In genomic region chr9:111078391-111079038, GRCh38 we compare ENCODE assay signal across 15 cellular contexts. TPM values are rescaled to one million over a fixed set of nuclear protein-coding genes. Genes with fewer than 3 reads are reported as not detected.
A peak's percentile ranks its signal among the peaks of the same experiment; 100 is the strongest.
DNase-seq lines count a peak whose midpoint lies in the region; ATAC-seq lines count a peak whose summit lies in the region.
"Had no signal": no experiment of that assay in that cellular context is flagged by ENCODE, and none has a peak within 500 bp of the region (broad histone marks: within the 10 kb centered on the region; RNA-seq: fewer than 3 reads in every experiment).

No MANE protein-coding gene starts in this region.

- H3K27ac Mint-ChIP-seq in stimulated activated naive CD8-positive, alpha-beta T cell treated with anti-CD3 and anti-CD28 coated beads, Interleukin-15, Interleukin-2, amounts not matched to agents 100 ng/mL and 50 ng/mL, for 24 hours, result peak overlapping the region; percentile 46
- H3K27ac Mint-ChIP-seq: activated CD4-positive, alpha-beta T cell treated with anti-CD3 and anti-CD28 coated beads for 36 hours; activated T-cell treated with anti-CD3 and anti-CD28 coated beads, Interleukin-2, amount 50 U/mL, for 72 hours; type B pancreatic cell had no signal

- peaks cover 3% of the 10 kb centered on the region for H3K4me1 Mint-ChIP-seq in stimulated activated naive CD8-positive, alpha-beta T cell treated with anti-CD3 and anti-CD28 coated beads, Interleukin-15, Interleukin-2, amounts not matched to agents 100 ng/mL and 50 ng/mL, for 24 hours (ENCODE audit: low read depth)
- H3K4me1 Mint-ChIP-seq: activated CD4-positive, alpha-beta T cell treated with anti-CD3 and anti-CD28 coated beads for 36 hours had no signal

- no peaks in the 10 kb centered on the region for H3K36me3 Mint-ChIP-seq in stimulated activated naive CD8-positive, alpha-beta T cell treated with anti-CD3 and anti-CD28 coated beads, Interleukin-15, Interleukin-2, amounts not matched to agents 100 ng/mL and 50 ng/mL, for 24 hours (ENCODE audit: low read depth)
- H3K36me3 Mint-ChIP-seq: type B pancreatic cell had no signal

- intact Hi-C loops in posterior cingulate gyrus (cut with DNase I) (no loop called here), left colon (cut with DNase I, micrococcal nuclease) (no loop called here)

- H3K4me3 Mint-ChIP-seq in stimulated activated naive CD8-positive, alpha-beta T cell treated with anti-CD3 and anti-CD28 coated beads, Interleukin-15, Interleukin-2, amounts not matched to agents 100 ng/mL and 50 ng/mL, for 24 hours, result no peak overlapping the region
- H3K4me3 Mint-ChIP-seq: activated CD4-positive, alpha-beta T cell treated with anti-CD3 and anti-CD28 coated beads for 36 hours; activated T-cell treated with anti-CD3 and anti-CD28 coated beads, Interleukin-2, amount 50 U/mL, for 72 hours; type B pancreatic cell had no signal

- no peaks in the 10 kb centered on the region for H3K9me3 Mint-ChIP-seq in stimulated activated naive CD8-positive, alpha-beta T cell treated with anti-CD3 and anti-CD28 coated beads, Interleukin-15, Interleukin-2, amounts not matched to agents 100 ng/mL and 50 ng/mL, for 24 hours
- H3K9me3 Mint-ChIP-seq: type B pancreatic cell had no signal

- no peak for DNase-seq in stimulated activated naive CD8-positive, alpha-beta T cell treated with anti-CD3 and anti-CD28 coated beads, Interleukin-15, Interleukin-2, amounts not matched to agents 100 U/mL and 50 U/mL, for 24 hours
- DNase-seq in RPMI7951 (ENCODE audit: low read depth) (peak; percentile 36), posterior cingulate gyrus (no peak), NCI-H2029 treated with DMSO at 0.1 percent for 48 hours (lab: John Stamatoyannopoulos, UW) (no peak), left colon (no peak)
- DNase-seq in activated CD4-positive, alpha-beta T cell treated with anti-CD3 and anti-CD28 coated beads for 48 hours, result no peak
- DNase-seq: activated CD4-positive, alpha-beta T cell treated with anti-CD3 and anti-CD28 coated beads for 36 hours; activated T-cell treated with anti-CD3 and anti-CD28 coated beads, Interleukin-2, amount 50 U/mL, for 72 hours; effector memory CD4-positive, alpha-beta T cell; heart left ventricle; NCI-H187 treated with DMSO at 0.1 percent for 48 hours; NK-92 treated with Interleukin-12 subunit alpha and Interleukin-12 subunit beta, amount 100 ng/mL, for 24 hours had no signal

- peaks cover 7% of the 10 kb centered on the region for H3K27me3 Mint-ChIP-seq in stimulated activated naive CD8-positive, alpha-beta T cell treated with anti-CD3 and anti-CD28 coated beads, Interleukin-15, Interleukin-2, amounts not matched to agents 100 ng/mL and 50 ng/mL, for 24 hours
- H3K27me3 Mint-ChIP-seq: type B pancreatic cell had no signal

- ATAC-seq in stimulated activated naive CD8-positive, alpha-beta T cell treated with anti-CD3 and anti-CD28 coated beads, Interleukin-15, Interleukin-2, amounts not matched to agents 100 U/mL and 50 U/mL, for 24 hours, result no peak
- peak; percentile 53 for ATAC-seq in HG02938 (IDR thresholded peaks at IDR 0.05; ENCODE audit: unreplicated experiment)
- no peak for ATAC-seq in left colon
- ATAC-seq: activated CD4-positive, alpha-beta T cell treated with anti-CD3 and anti-CD28 coated beads for 36 hours; activated T-cell treated with anti-CD3 and anti-CD28 coated beads, Interleukin-2, amount 50 U/mL, for 72 hours; heart left ventricle had no signal

RNA-seq across cellular contexts. Expression of gene LPAR1, which starts 40.2 kb away (rescaled TPM):
- total RNA-seq in RPMI7951 (2014; rRNA removed; shearing (Covaris generic)), result 69.0 and 74.6 TPM in 2 replicates
- total RNA-seq in left colon, result 10 to 100 TPM; 25.7 to 28.0 TPM
- total RNA-seq: activated CD4-positive, alpha-beta T cell treated with anti-CD3 and anti-CD28 coated beads for 36 hours; activated T-cell treated with anti-CD3 and anti-CD28 coated beads, Interleukin-2, amount 50 U/mL, for 72 hours had no signal
